ENCODE assay signal across 26 cellular contexts in the genomic region with DNA sequence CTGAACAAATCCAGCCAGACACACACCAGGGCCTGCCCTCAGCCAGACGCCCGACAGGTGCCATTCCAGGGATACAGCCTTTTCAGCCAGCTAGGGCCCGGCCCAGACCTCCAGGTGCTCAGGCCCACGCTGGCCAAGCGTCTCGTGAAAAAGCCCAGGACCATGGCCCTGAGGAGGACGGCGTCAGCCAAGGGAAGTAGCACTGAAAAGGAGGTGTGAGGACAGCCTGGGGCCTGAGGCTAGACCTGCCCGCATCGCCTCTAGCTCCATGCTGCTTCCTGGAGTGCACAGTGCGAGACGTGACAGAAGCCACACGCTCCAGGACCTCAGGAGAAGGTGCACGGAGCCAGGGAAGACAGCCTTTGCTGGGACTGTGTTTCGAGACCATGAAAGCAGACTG. TPM values are rescaled to one million over a fixed set of nuclear protein-coding genes. Genes with fewer than 3 reads are reported as not detected.
A peak's percentile ranks its signal among the peaks of the same experiment; 100 is the strongest.
DNase-seq lines count a peak whose midpoint lies in the region; ATAC-seq, FAIRE-seq and TF ChIP-seq lines count a peak whose summit lies in the region.
"Had no signal": no experiment of that assay in that cellular context is flagged by ENCODE, and none has a peak within 500 bp of the region (broad histone marks: within the 10 kb centered on the region; RNA-seq: fewer than 3 reads in every experiment).

No MANE protein-coding gene starts in this region.

- WGBS in K562 (ENCODE audit: insufficient coverage, low coverage, missing lambda C conversion rate), result 97% methylated on average over 13 of the region's 15 CpGs
- no CpG with 5 or more reads among the region's 15 CpGs for WGBS in neuronal stem cell (ENCODE audit: extremely low coverage in 2 of 2, insufficient read length in 2 of 2, insufficient replicate concordance in 1 of 2), 2 donors

- no peak overlapping the region for H3K4ac ChIP-seq in neuronal stem cell (ENCODE audit: low read length)

- no peak overlapping the region for H3K14ac ChIP-seq in neuronal stem cell (ENCODE audit: low read length)

- CTCF ChIA-PET in K562 (lab: Yijun Ruan, JAX; ENCODE audit: low intra/inter-chr PET ratio), result no interaction called here

- peak overlapping the region in 1 of 2 experiments; percentile 73; a peak in 1 of 4 replicates for H3K9ac ChIP-seq in K562 (ENCODE audit: insufficient read depth in 1 of 2, low read depth in 2 of 2, low read length in 2 of 2)
- no peak overlapping the region for H3K9ac ChIP-seq in neuronal stem cell (ENCODE audit: low read depth, low read length, poor library complexity)
- H3K9ac ChIP-seq: BLaER1 treated with 17β-estradiol and CSF1 and Interleukin-3, amounts not matched to agents 10 nM and 100 nM; GM23248 had no signal

- FAIRE-seq in K562 (lab: Jason Lieb, UNC), result no peak
- FAIRE-seq: A549, D721Med, GM12878, GM19239, H1 had no signal

- H3K9me3 ChIP-seq in left ventricle myocardium inferior (replicated peaks) (no peaks in the 10 kb centered on the region), K562 (replicated peaks; ENCODE audit: control insufficient read depth, insufficient read depth, low read depth, low read length) (no peaks in the 10 kb centered on the region), neuronal stem cell (replicated peaks in 1 of 2; ENCODE audit: control insufficient read depth in 2 of 2, insufficient read depth in 1 of 2, low read depth in 1 of 2, low read length in 2 of 2) (peaks cover 0 to 3% of the 10 kb centered on the region in 2 donors)
- H3K9me3 ChIP-seq: A549; BE2C; BLaER1 treated with 17β-estradiol and CSF1 and Interleukin-3, amounts not matched to agents 10 nM and 100 nM had no signal

- no TSS peak for BruUV-seq in K562 (replicated peaks; lab: Mats Ljungman, UMichigan)

- H4K91ac ChIP-seq in neuronal stem cell (ENCODE audit: low read depth, low read length, poor library complexity), result no peak overlapping the region

- peaks cover 4% of the 10 kb centered on the region for H3K79me1 ChIP-seq in neuronal stem cell (ENCODE audit: low read depth, low read length)

- in situ Hi-C loops in K562 (cut with MboI), result no loop called here

- H3K36me3 ChIP-seq in left ventricle myocardium inferior (peaks cover 98% of the 10 kb centered on the region), K562 (ENCODE audit: control insufficient read depth, insufficient read depth, low read length) (peaks cover 84% of the 10 kb centered on the region; the same call in 2 of the 3 replicates), neuronal stem cell (replicated peaks in 1 of 2; ENCODE audit: control insufficient read depth in 2 of 2, insufficient read depth in 2 of 2, low read length in 2 of 2) (peaks cover 52 to 96% of the 10 kb centered on the region in 2 donors)

- intact Hi-C loops in left ventricle myocardium superior (cut with micrococcal nuclease), result no loop called here
- intact Hi-C loops in left ventricle myocardium inferior (cut with micrococcal nuclease), result no loop called here
- intact Hi-C loops in K562 (cut with micrococcal nuclease), result no loop called here

- H3K27ac ChIP-seq in left ventricle myocardium inferior (replicated peaks) (no peak overlapping the region), K562 (ENCODE audit: extremely low read depth, low read depth, low read length) (no peak overlapping the region), neuronal stem cell (replicated peaks; ENCODE audit: low read length) (no peak overlapping the region)
- H3K27ac ChIP-seq: A549; BLaER1 treated with 17β-estradiol and CSF1 and Interleukin-3, amounts not matched to agents 10 nM and 100 nM; GM23248 had no signal

- no peaks in the 10 kb centered on the region for H3K79me2 ChIP-seq in K562 (ENCODE audit: control insufficient read depth, insufficient read depth, low read length)

- H2AFZ ChIP-seq in K562 (ENCODE audit: low read depth, low read length) (no peak overlapping the region), neuronal stem cell (ENCODE audit: low read length) (no peak overlapping the region)
- H2AFZ ChIP-seq: GM23248 had no signal

- TF ChIP-seq RAD21 in K562 (CRISPR knock-in tag; conservative IDR thresholded peaks at IDR 0.05 in 1 of 2, IDR thresholded peaks at IDR 0.05 in 1 of 2), result no peak

- TF ChIP-seq POLR2A in K562 (conservative IDR thresholded peaks at IDR 0.05), result no peak

- ATAC-seq in left ventricle myocardium superior, result no peak
- no peak for ATAC-seq in K562
- ATAC-seq in HG02588 (IDR thresholded peaks at IDR 0.05; ENCODE audit: unreplicated experiment), result no peak
- ATAC-seq: A549, GM12878 had no signal

- no peak overlapping the region for H3K4me2 ChIP-seq in K562 (ENCODE audit: insufficient read depth, low read length)
- no peak overlapping the region for H3K4me2 ChIP-seq in neuronal stem cell (ENCODE audit: insufficient read depth, low read length, poor library complexity, severe bottlenecking)
- H3K4me2 ChIP-seq: A549; BLaER1 treated with 17β-estradiol and CSF1 and Interleukin-3, amounts not matched to agents 10 nM and 100 nM had no signal

- no peak for TF ChIP-seq EP300 in K562 (IDR thresholded peaks at IDR 0.05; ENCODE audit: low read length)

- no peak overlapping the region for H2BK5ac ChIP-seq in neuronal stem cell (ENCODE audit: low read length)

- H3K4me1 ChIP-seq in left ventricle myocardium inferior (no peaks in the 10 kb centered on the region), K562 (replicated peaks in 1 of 2; ENCODE audit: control insufficient read depth in 2 of 2, insufficient read depth in 2 of 2, low read length in 2 of 2) (0 out of 5 replicates have a peak, but pooled peaks cover 0 to 4% of the 10 kb centered on the region in 2 experiments), neuronal stem cell (ENCODE audit: control insufficient read depth in 2 of 2, insufficient read depth in 1 of 2, low read depth in 1 of 2, low read length in 2 of 2) (no peaks in the 10 kb centered on the region)
- H3K4me1 ChIP-seq: A549; BE2C; BLaER1 treated with 17β-estradiol and CSF1 and Interleukin-3, amounts not matched to agents 10 nM and 100 nM had no signal

- no peak overlapping the region for H2BK120ac ChIP-seq in neuronal stem cell (ENCODE audit: low read depth, low read length)

- H4K8ac ChIP-seq in neuronal stem cell (ENCODE audit: low read depth, low read length), result peak overlapping the region; percentile 19

- H3K27me3 ChIP-seq in left ventricle myocardium inferior (ENCODE audit: low read depth) (no peaks in the 10 kb centered on the region), K562 (ENCODE audit: control insufficient read depth in 2 of 2, insufficient read depth in 2 of 2, low read length in 2 of 2) (no peaks in the 10 kb centered on the region), neuronal stem cell (ENCODE audit: control insufficient read depth in 3 of 3, insufficient read depth in 3 of 3, low read depth in 1 of 3, low read length in 3 of 3) (no peaks in the 10 kb centered on the region)
- H3K27me3 ChIP-seq: BE2C; BLaER1 treated with 17β-estradiol and CSF1 and Interleukin-3, amounts not matched to agents 10 nM and 100 nM had no signal

- H2BK15ac ChIP-seq in neuronal stem cell (ENCODE audit: low read length), result no peak overlapping the region

- H3K4me3 ChIP-seq in left ventricle myocardium inferior, result no peak overlapping the region
- no peak overlapping the region for H3K4me3 ChIP-seq in K562
- H3K4me3 ChIP-seq in neuronal stem cell (ENCODE audit: low read length in 2 of 2), result no peak overlapping the region
- H3K4me3 ChIP-seq: A549; BLaER1 treated with 17β-estradiol and CSF1 and Interleukin-3, amounts not matched to agents 10 nM and 100 nM; GM12878; GM23248 had no signal

- TF ChIP-seq CTCF in left ventricle myocardium inferior (IDR thresholded peaks at IDR 0.05; ENCODE audit: borderline replicate concordance) (no peak), K562 (IDR thresholded peaks at IDR 0.05 in 2 of 3, conservative IDR thresholded peaks at IDR 0.05 in 1 of 3; ENCODE audit: insufficient read depth in 2 of 3, low read depth in 1 of 3, low read length in 3 of 3) (no peak)

- no peak overlapping the region for H2AK5ac ChIP-seq in neuronal stem cell (ENCODE audit: low read depth, low read length)

- no peak overlapping the region for H3K23ac ChIP-seq in neuronal stem cell (ENCODE audit: low read depth, low read length, poor library complexity)

- POLR2A ChIA-PET in K562 (lab: Yijun Ruan, JAX), result interaction anchor here (0.9 to 1.0 kb wide), 2 partner anchors 10 to 17 kb away, joined by 3 to 4 read pairs; no protein-coding TSS in a partner anchor

- H3K9me1 ChIP-seq in K562 (ENCODE audit: control insufficient read depth, insufficient read depth, low read length), result no peaks in the 10 kb centered on the region

- peak; percentile 15 for DNase-seq in left ventricle myocardium superior
- no peak for DNase-seq in left ventricle myocardium inferior
- DNase-seq in K562 (ENCODE audit: extremely low read depth in 1 of 4, low spot score in 3 of 4), result no peak
- no peak for DNase-seq in neuronal stem cell (ENCODE audit: low spot score)
- no peak for DNase-seq in central memory CD4-positive, alpha-beta T cell
- DNase-seq in activated CD4-positive, CD25-positive, alpha-beta regulatory T cell treated with anti-CD3 and anti-CD28 coated beads, Interleukin-2, amount 50 U/mL, for 72 hours, result no peak
- DNase-seq: 8988T; ACHN; AML-193; BE2C; CD4-positive, alpha-beta T cell; CD8-positive, alpha-beta memory T cell; DMS 273 treated with DMSO at 0.1 percent for 48 hours; DMS79; EL; GDM1; GM23248; H7; HCEC 1CT had no signal

- no peak overlapping the region for H3K18ac ChIP-seq in neuronal stem cell (ENCODE audit: low read length)

- H2BK12ac ChIP-seq in neuronal stem cell (ENCODE audit: low read length), result no peak overlapping the region

- H4K20me1 ChIP-seq in K562 (replicated peaks; ENCODE audit: control insufficient read depth, insufficient read depth, low read length), result no peaks in the 10 kb centered on the region

RNA-seq across cellular contexts. Expression of gene GOLGA3, which starts 29.8 kb away (rescaled TPM):
- total RNA-seq in left ventricle myocardium superior (26.3 TPM), left ventricle myocardium inferior (33.0 TPM), K562 (2014; rRNA removed) (36.1 and 38.7 TPM in 2 replicates), K562 (2014; rRNA removed; fragmentation: Illumina TruSeq; extraction: Trizol) (17.0 and 19.0 TPM in 2 replicates), K562 (2015; rRNA removed; fragmentation: Illumina TruSeq; extraction: Trizol) (21.2 and 22.8 TPM in 2 replicates), K562 (2021) (41.7 and 48.1 TPM in 2 replicates)
- total RNA-seq in K562 (2011; cell fraction: chromatin; rRNA removed; ENCODE audit: low replicate concordance), result 144 and 257 TPM in 2 replicates
- total RNA-seq in K562 (2011; cell fraction: nucleolus; rRNA removed), result 92.6 and 108 TPM in 2 replicates
- total RNA-seq in K562 (2011; cell fraction: nucleoplasm; rRNA removed), result 87.7 and 106 TPM in 2 replicates
- polyA plus RNA-seq in K562 (2011; rRNA removed) (15.0 and 20.2 TPM in 2 replicates), K562 (2014; fragmentation: Illumina TruSeq; extraction: Trizol) (9.0 and 11.8 TPM in 2 replicates), K562 (2014; fragmentation: Nextera tagmentation; extraction: Ambion mirVana) (1 to 10 TPM; 1.9 to 2.9 TPM), K562 (2014; rRNA removed) (18.4 and 18.6 TPM in 2 replicates)
- 21.4 and 25.3 TPM in 2 replicates for polyA plus RNA-seq in K562 (2011; cell fraction: cytosol; rRNA removed)
- 38.5 and 43.6 TPM in 2 replicates for polyA plus RNA-seq in K562 (2011; cell fraction: nucleus; rRNA removed)
- polyA plus RNA-seq in K562 (2012), result 12.5 and 13.1 TPM in 2 replicates
- 26.2 and 28.2 TPM in 2 replicates for polyA minus RNA-seq in K562 (2011; rRNA and poly(A)+ RNA removed)
- polyA minus RNA-seq in K562 (2011; cell fraction: cytosol; rRNA and poly(A)+ RNA removed), result 43.5 and 57.6 TPM in 2 replicates
- 18.7 and 48.9 TPM in 2 replicates for polyA minus RNA-seq in K562 (2011; cell fraction: nucleus; rRNA and poly(A)+ RNA removed)
- polyA plus RNA-seq in neuronal stem cell (2013, experiment 1 of 2), result 6.8 TPM
- 7.2 TPM for polyA plus RNA-seq in neuronal stem cell (2013, experiment 2 of 2)

RNA-seq across cellular contexts. Expression of gene ANKLE2, which starts 37.2 kb away (rescaled TPM):
- 26.1 TPM for total RNA-seq in left ventricle myocardium superior
- total RNA-seq in left ventricle myocardium inferior, result 21.2 TPM
- total RNA-seq in K562 (2011; cell fraction: chromatin; rRNA removed; ENCODE audit: low replicate concordance), result 353 and 486 TPM in 2 replicates
- 225 and 254 TPM in 2 replicates for total RNA-seq in K562 (2011; cell fraction: nucleolus; rRNA removed)
- total RNA-seq in K562 (2011; cell fraction: nucleoplasm; rRNA removed), result 264 and 271 TPM in 2 replicates
- total RNA-seq in K562 (2014; rRNA removed), result 33.6 and 42.3 TPM in 2 replicates
- 44.0 and 45.6 TPM in 2 replicates for total RNA-seq in K562 (2014; rRNA removed; fragmentation: Illumina TruSeq; extraction: Trizol)
- 49.5 and 50.4 TPM in 2 replicates for total RNA-seq in K562 (2015; rRNA removed; fragmentation: Illumina TruSeq; extraction: Trizol)
- total RNA-seq in K562 (2021), result 54.3 and 56.9 TPM in 2 replicates
- polyA plus RNA-seq in K562 (2011; rRNA removed), result 57.7 and 69.0 TPM in 2 replicates
- polyA plus RNA-seq in K562 (2011; cell fraction: cytosol; rRNA removed), result 41.4 and 48.0 TPM in 2 replicates
- polyA plus RNA-seq in K562 (2011; cell fraction: nucleus; rRNA removed), result 224 and 322 TPM in 2 replicates
- polyA plus RNA-seq in K562 (2012), result 39.1 and 44.5 TPM in 2 replicates
- 43.6 and 46.3 TPM in 2 replicates for polyA plus RNA-seq in K562 (2014; fragmentation: Illumina TruSeq; extraction: Trizol)
- polyA plus RNA-seq in K562 (2014; fragmentation: Nextera tagmentation; extraction: Ambion mirVana), result 1 to 10 TPM; 3.2 TPM
- polyA plus RNA-seq in K562 (2014; rRNA removed), result 49.7 and 51.6 TPM in 2 replicates
- 139 and 163 TPM in 2 replicates for polyA minus RNA-seq in K562 (2011; rRNA and poly(A)+ RNA removed)
- polyA minus RNA-seq in K562 (2011; cell fraction: cytosol; rRNA and poly(A)+ RNA removed), result 46.5 and 72.4 TPM in 2 replicates
- polyA minus RNA-seq in K562 (2011; cell fraction: nucleus; rRNA and poly(A)+ RNA removed), result 105 and 129 TPM in 2 replicates
- polyA plus RNA-seq in neuronal stem cell (2013, experiment 1 of 2), result 34.7 TPM
- polyA plus RNA-seq in neuronal stem cell (2013, experiment 2 of 2), result 30.8 TPM
